ENCODE assay signal across 8 cellular contexts in genomic region chr1:112700290-112701226, GRCh38. TPM values are rescaled to one million over a fixed set of nuclear protein-coding genes. Genes with fewer than 3 reads are reported as not detected.
DNase-seq lines count a peak whose midpoint lies in the region; ATAC-seq and TF ChIP-seq lines count a peak whose summit lies in the region.

No MANE protein-coding gene starts in this region.

- TF ChIP-seq CTCF in activated B cell treated with CpG ODN at 0.5 μM for 24 hours (IDR thresholded peaks at IDR 0.05), result no peak
- peak; percentile 36 for TF ChIP-seq CTCF in chondrocyte (IDR thresholded peaks at IDR 0.05)

- DNase-seq in GM04504 (ENCODE audit: low read depth), result peak; percentile 82
- peak; percentile 93 for DNase-seq in NCI-H2196 (lab: John Stamatoyannopoulos, UW; ENCODE audit: unreplicated experiment)
- peak; percentile 71 for DNase-seq in activated B cell treated with CpG ODN at 0.5 μM for 24 hours
- peak; percentile 98 for DNase-seq in chondrocyte (ENCODE audit: low spot score)
- peak; percentile 98 for DNase-seq in kidney tubule cell (ENCODE audit: low spot score)
- DNase-seq in stimulated activated CD4-positive, alpha-beta T cell treated with anti-CD3 and anti-CD28 coated beads, Interleukin-1b, Interleukin-23, amount 100 ng/mL, for 4 hours (ENCODE audit: low read depth in 2 of 2), result peak; percentile 50 to 65

- CTCF ChIA-PET in activated B cell treated with CpG ODN at 0.5 μM for 24 hours (lab: Charles Lee), result interaction anchor here (1.9 kb wide), 1 partner anchor 26 kb away, joined by 7 read pairs; the partner anchor contains the start of gene MOV10

- ATAC-seq in HG02852 (IDR thresholded peaks at IDR 0.05; ENCODE audit: unreplicated experiment) (peak; percentile 38), activated B cell treated with CpG ODN at 0.5 μM for 24 hours (ENCODE audit: low read depth) (peak; percentile 75), HG02884 (IDR thresholded peaks at IDR 0.05; ENCODE audit: unreplicated experiment) (no peak)

- peaks cover 64% of the 10 kb centered on the region for H3K4me1 Mint-ChIP-seq in activated B cell treated with CpG ODN at 0.5 μM for 24 hours
- H3K4me1 Mint-ChIP-seq in chondrocyte (ENCODE audit: low read depth), result peaks cover 69% of the 10 kb centered on the region

- H3K27ac Mint-ChIP-seq in activated B cell treated with CpG ODN at 0.5 μM for 24 hours (peak overlapping the region; percentile 83), chondrocyte (ENCODE audit: unreplicated experiment) (peak overlapping the region; percentile 96)

- POLR2A ChIA-PET in activated B cell treated with CpG ODN at 0.5 μM for 24 hours (lab: Charles Lee), result interaction anchor here (0.6 to 2.6 kb wide), 5 partner anchors 14 to 83 kb away, joined by 3 to 12 read pairs (median 7); partner anchors contain the start of genes MOV10, PPM1J and ST7L

- intact Hi-C loops in activated B cell treated with CpG ODN at 0.5 μM for 24 hours (cut with micrococcal nuclease), result loop anchor here (1.0 to 10.0 kb wide), 2 partner anchors 26 to 46 kb away; partner anchors contain the start of gene MOV10

- H3K4me3 Mint-ChIP-seq in activated B cell treated with CpG ODN at 0.5 μM for 24 hours, result peak overlapping the region; percentile 32
- H3K4me3 Mint-ChIP-seq in chondrocyte (ENCODE audit: unreplicated experiment), result peak overlapping the region; percentile 41

- H3K27me3 Mint-ChIP-seq in activated B cell treated with CpG ODN at 0.5 μM for 24 hours (no peaks in the 10 kb centered on the region), chondrocyte (ENCODE audit: low read depth) (no peaks in the 10 kb centered on the region)

- H3K36me3 Mint-ChIP-seq in activated B cell treated with CpG ODN at 0.5 μM for 24 hours (ENCODE audit: low read depth), result peaks cover 3% of the 10 kb centered on the region
- H3K36me3 Mint-ChIP-seq in chondrocyte (ENCODE audit: low read depth), result peaks cover 19% of the 10 kb centered on the region

- H3K9me3 Mint-ChIP-seq in activated B cell treated with CpG ODN at 0.5 μM for 24 hours (no peaks in the 10 kb centered on the region), chondrocyte (ENCODE audit: low read depth) (no peaks in the 10 kb centered on the region)

RNA-seq across cellular contexts. Expression of gene RHOC, which starts 6.4 kb away (rescaled TPM):
- total RNA-seq in activated B cell treated with CpG ODN at 0.5 μM for 24 hours, result 11.5 and 13.5 TPM in 2 replicates
- total RNA-seq in chondrocyte, result 303 to 446 TPM (median 444 TPM) in 3 replicates

RNA-seq across cellular contexts. Expression of gene PPM1J, which starts 14.6 kb away (rescaled TPM):
- 0.46 and 0.75 TPM in 2 replicates for total RNA-seq in activated B cell treated with CpG ODN at 0.5 μM for 24 hours
- 0.59 to 0.87 TPM (median 0.85 TPM) in 3 replicates for total RNA-seq in chondrocyte

RNA-seq across cellular contexts. Expression of gene MOV10, which starts 26.1 kb away (rescaled TPM):
- total RNA-seq in activated B cell treated with CpG ODN at 0.5 μM for 24 hours (33.3 and 36.4 TPM in 2 replicates), chondrocyte (40.8 to 59.6 TPM (median 45.9 TPM) in 3 replicates)

Comparison
In these comparisons a context has a peak if more than half of its experiments do, and no peak if none do; other contexts are left out.
1. RNA of gene RHOC, which starts 6.4 kb away (total RNA-seq): 303 to 446 TPM in chondrocyte; 11.5 to 13.5 TPM in activated B cell treated with CpG ODN at 0.5 μM for 24 hours; every median in the first group is over 10 times any median in the second.
2. Peak in every context shown above with its lines, with median percentiles within 50 percentile points of each other: DNase-seq.